ENCODE assay signal across 2 cellular contexts in genomic region chr15:37682304-37682703, GRCh38.
TF ChIP-seq lines count a peak whose summit lies in the region.

No MANE protein-coding gene starts in this region.

TF ChIP-seq in H1, 55 proteins besides CTCF, POLR2A, EP300 and RAD21:
- TF ChIP-seq CBX8 (IDR thresholded peaks at IDR 0.05; ENCODE audit: borderline replicate concordance, low read depth, low read length), result no peak
- no peak for TF ChIP-seq RBBP5 (IDR thresholded peaks at IDR 0.05; ENCODE audit: borderline replicate concordance, low read depth, low read length)
- no peak for TF ChIP-seq KDM5A (IDR thresholded peaks at IDR 0.05; ENCODE audit: low read length)
- no peak for TF ChIP-seq SP1 (IDR thresholded peaks at IDR 0.05; ENCODE audit: low read depth, low read length)
- no peak for TF ChIP-seq NRF1 (IDR thresholded peaks at IDR 0.05; ENCODE audit: low read depth, low read length)
- no peak for TF ChIP-seq GTF2F1 (IDR thresholded peaks at IDR 0.05; ENCODE audit: borderline replicate concordance, low read depth, low read length)
- TF ChIP-seq SIN3A (conservative IDR thresholded peaks at IDR 0.05 in 1 of 2, IDR thresholded peaks at IDR 0.05 in 1 of 2; ENCODE audit: low read depth in 1 of 2, low read length in 2 of 2), result no peak
- no peak for TF ChIP-seq GABPA (IDR thresholded peaks at IDR 0.05; ENCODE audit: borderline replicate concordance, insufficient read depth, low read length)
- TF ChIP-seq TEAD4 (IDR thresholded peaks at IDR 0.05; ENCODE audit: low read depth, low read length), result no peak
- TF ChIP-seq SP4 (IDR thresholded peaks at IDR 0.05; ENCODE audit: low read length), result no peak
- no peak for TF ChIP-seq RNF2 (IDR thresholded peaks at IDR 0.05; ENCODE audit: borderline replicate concordance, low read depth, low read length, missing control alignments, poor library complexity, severe bottlenecking)
- TF ChIP-seq BACH1 (IDR thresholded peaks at IDR 0.05; ENCODE audit: low read length), result no peak
- no peak for TF ChIP-seq SRF (IDR thresholded peaks at IDR 0.05; ENCODE audit: low read depth, low read length)
- no peak for TF ChIP-seq SAP30 (IDR thresholded peaks at IDR 0.05; ENCODE audit: insufficient read depth, insufficient replicate concordance, low read length)
- TF ChIP-seq EGR1 (IDR thresholded peaks at IDR 0.05; ENCODE audit: borderline replicate concordance, low read depth, low read length), result no peak
- TF ChIP-seq CEBPB (IDR thresholded peaks at IDR 0.05; ENCODE audit: low read depth, low read length), result no peak
- TF ChIP-seq EZH2 (IDR thresholded peaks at IDR 0.05; ENCODE audit: low read depth, low read length, severe bottlenecking), result no peak
- no peak for TF ChIP-seq ZNF274 (IDR thresholded peaks at IDR 0.05; ENCODE audit: borderline replicate concordance, extremely low read depth, low read length)
- TF ChIP-seq POU5F1 (IDR thresholded peaks at IDR 0.05; ENCODE audit: low read depth, low read length), result no peak
- no peak for TF ChIP-seq CHD1 (IDR thresholded peaks at IDR 0.05; ENCODE audit: low read depth, low read length)

TF ChIP-seq in neural cell, 6 proteins besides CTCF, POLR2A, EP300 and RAD21:
- TF ChIP-seq, protein P1, sequence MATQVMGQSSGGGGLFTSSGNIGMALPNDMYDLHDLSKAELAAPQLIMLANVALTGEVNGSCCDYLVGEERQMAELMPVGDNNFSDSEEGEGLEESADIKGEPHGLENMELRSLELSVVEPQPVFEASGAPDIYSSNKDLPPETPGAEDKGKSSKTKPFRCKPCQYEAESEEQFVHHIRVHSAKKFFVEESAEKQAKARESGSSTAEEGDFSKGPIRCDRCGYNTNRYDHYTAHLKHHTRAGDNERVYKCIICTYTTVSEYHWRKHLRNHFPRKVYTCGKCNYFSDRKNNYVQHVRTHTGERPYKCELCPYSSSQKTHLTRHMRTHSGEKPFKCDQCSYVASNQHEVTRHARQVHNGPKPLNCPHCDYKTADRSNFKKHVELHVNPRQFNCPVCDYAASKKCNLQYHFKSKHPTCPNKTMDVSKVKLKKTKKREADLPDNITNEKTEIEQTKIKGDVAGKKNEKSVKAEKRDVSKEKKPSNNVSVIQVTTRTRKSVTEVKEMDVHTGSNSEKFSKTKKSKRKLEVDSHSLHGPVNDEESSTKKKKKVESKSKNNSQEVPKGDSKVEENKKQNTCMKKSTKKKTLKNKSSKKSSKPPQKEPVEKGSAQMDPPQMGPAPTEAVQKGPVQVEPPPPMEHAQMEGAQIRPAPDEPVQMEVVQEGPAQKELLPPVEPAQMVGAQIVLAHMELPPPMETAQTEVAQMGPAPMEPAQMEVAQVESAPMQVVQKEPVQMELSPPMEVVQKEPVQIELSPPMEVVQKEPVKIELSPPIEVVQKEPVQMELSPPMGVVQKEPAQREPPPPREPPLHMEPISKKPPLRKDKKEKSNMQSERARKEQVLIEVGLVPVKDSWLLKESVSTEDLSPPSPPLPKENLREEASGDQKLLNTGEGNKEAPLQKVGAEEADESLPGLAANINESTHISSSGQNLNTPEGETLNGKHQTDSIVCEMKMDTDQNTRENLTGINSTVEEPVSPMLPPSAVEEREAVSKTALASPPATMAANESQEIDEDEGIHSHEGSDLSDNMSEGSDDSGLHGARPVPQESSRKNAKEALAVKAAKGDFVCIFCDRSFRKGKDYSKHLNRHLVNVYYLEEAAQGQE (IDR thresholded peaks at IDR 0.05; ENCODE audit: borderline replicate concordance), result no peak
- TF ChIP-seq EZH2 (IDR thresholded peaks at IDR 0.05; ENCODE audit: borderline replicate concordance, insufficient read depth, low read length, poor library complexity, severe bottlenecking), result no peak
- no peak for TF ChIP-seq POLR2AphosphoS5 (IDR thresholded peaks at IDR 0.05)
- TF ChIP-seq MXI1 (conservative IDR thresholded peaks at IDR 0.05; ENCODE audit: poor library complexity, severe bottlenecking), result no peak
- TF ChIP-seq SMC3 (conservative IDR thresholded peaks at IDR 0.05; ENCODE audit: poor library complexity), result peak; percentile 57
- TF ChIP-seq TAF1 (IDR thresholded peaks at IDR 0.05; ENCODE audit: low read depth), result no peak
TF ChIP-seq in neural cell: peak in this region for 1.
